Comparison of ENCODE assay signal across 33 cellular contexts in genomic region chr4:82947498-82947897, GRCh38.
"Had no signal": no experiment of that assay in that cellular context is flagged by ENCODE, and none has a peak within 500 bp of the region (broad histone marks: within the 10 kb centered on the region; RNA-seq: fewer than 3 reads in every experiment).

No MANE protein-coding gene starts in this region.

- H3K27me3 ChIP-seq: brain microvascular endothelial cell, MG63 had no signal

- H3K4me1 Mint-ChIP-seq: activated CD4-positive, alpha-beta memory T cell treated with anti-CD3 and anti-CD28 coated beads, Interleukin-2, amount 10 ng/mL, durations not matched to agents 7 days and 5 days; activated naive CD4-positive, alpha-beta T cell treated with anti-CD3 and anti-CD28 coated beads, Interleukin-2, amount 10 ng/mL, durations not matched to agents 7 days and 5 days; activated naive CD8-positive, alpha-beta T cell treated with anti-CD3 and anti-CD28 coated beads, Interleukin-2, amount 50 U/mL, for 24 hours had no signal

- H2AFZ ChIP-seq: PC-9 had no signal

- H3K9me3 ChIP-seq: MG63 had no signal

- H3K4me3 ChIP-seq: MG63, PC-9 had no signal

- H3K4me3 Mint-ChIP-seq: activated CD4-positive, alpha-beta memory T cell treated with anti-CD3 and anti-CD28 coated beads, Interleukin-2, amount 10 ng/mL, durations not matched to agents 7 days and 5 days; activated CD8-positive, alpha-beta memory T cell treated with anti-CD3 and anti-CD28 coated beads, Interleukin-2, amount 10 ng/mL, durations not matched to agents 7 days and 5 days; activated naive CD4-positive, alpha-beta T cell treated with anti-CD3 and anti-CD28 coated beads, Interleukin-2, amount 10 ng/mL, durations not matched to agents 7 days and 5 days; activated naive CD8-positive, alpha-beta T cell; activated naive CD8-positive, alpha-beta T cell treated with anti-CD3 and anti-CD28 coated beads, Interleukin-2, amount 50 U/mL, for 24 hours had no signal

- H3K4me2 ChIP-seq: PC-9 had no signal

- FAIRE-seq: colon had no signal

- H3K27me3 Mint-ChIP-seq: activated CD4-positive, alpha-beta memory T cell treated with anti-CD3 and anti-CD28 coated beads, Interleukin-2, amount 10 ng/mL, durations not matched to agents 7 days and 5 days; activated CD8-positive, alpha-beta memory T cell treated with anti-CD3 and anti-CD28 coated beads, Interleukin-2, amount 10 ng/mL, durations not matched to agents 7 days and 5 days; activated naive CD4-positive, alpha-beta T cell treated with anti-CD3 and anti-CD28 coated beads, Interleukin-2, amount 10 ng/mL, durations not matched to agents 7 days and 5 days; activated naive CD8-positive, alpha-beta T cell; activated naive CD8-positive, alpha-beta T cell treated with anti-CD3 and anti-CD28 coated beads, Interleukin-2, amount 50 U/mL, for 24 hours had no signal

- H3K9me3 Mint-ChIP-seq: activated CD4-positive, alpha-beta memory T cell treated with anti-CD3 and anti-CD28 coated beads, Interleukin-2, amount 10 ng/mL, durations not matched to agents 7 days and 5 days; activated naive CD4-positive, alpha-beta T cell treated with anti-CD3 and anti-CD28 coated beads, Interleukin-2, amount 10 ng/mL, durations not matched to agents 7 days and 5 days; activated naive CD8-positive, alpha-beta T cell treated with anti-CD3 and anti-CD28 coated beads, Interleukin-2, amount 50 U/mL, for 24 hours had no signal

- H3K27ac Mint-ChIP-seq: activated CD4-positive, alpha-beta memory T cell treated with anti-CD3 and anti-CD28 coated beads, Interleukin-2, amount 10 ng/mL, durations not matched to agents 7 days and 5 days; activated CD8-positive, alpha-beta memory T cell treated with anti-CD3 and anti-CD28 coated beads, Interleukin-2, amount 10 ng/mL, durations not matched to agents 7 days and 5 days; activated naive CD4-positive, alpha-beta T cell treated with anti-CD3 and anti-CD28 coated beads, Interleukin-2, amount 10 ng/mL, durations not matched to agents 7 days and 5 days; activated naive CD8-positive, alpha-beta T cell; activated naive CD8-positive, alpha-beta T cell treated with anti-CD3 and anti-CD28 coated beads, Interleukin-2, amount 50 U/mL, for 24 hours had no signal

- ATAC-seq: activated CD8-positive, alpha-beta memory T cell treated with anti-CD3 and anti-CD28 coated beads, Interleukin-2, amount 10 ng/mL, durations not matched to agents 7 days and 5 days; activated naive CD8-positive, alpha-beta T cell treated with anti-CD3 and anti-CD28 coated beads, Interleukin-2, amount 50 U/mL, for 24 hours had no signal

- DNase-seq: activated CD4-positive, alpha-beta memory T cell treated with anti-CD3 and anti-CD28 coated beads, Interleukin-2, amount 10 ng/mL, durations not matched to agents 7 days and 5 days; activated CD4-positive, alpha-beta T cell treated with anti-CD3 and anti-CD28 coated beads for 1 hour; activated CD4-positive, alpha-beta T cell treated with anti-CD3 and anti-CD28 coated beads for 48 hours; activated CD4-positive, CD25-positive, alpha-beta regulatory T cell; activated CD8-positive, alpha-beta memory T cell treated with anti-CD3 and anti-CD28 coated beads for 24 hours; activated CD8-positive, alpha-beta memory T cell treated with anti-CD3 and anti-CD28 coated beads, Interleukin-2, amount 10 ng/mL, durations not matched to agents 7 days and 5 days; activated CD8-positive, alpha-beta memory T cell treated with anti-CD3 and anti-CD28 coated beads, Interleukin-2, amount 50 U/mL, for 48 hours; activated effector memory CD4-positive, alpha-beta T cell treated with Interleukin-2 at 50 U/mL for 16 hours; activated naive CD4-positive, alpha-beta T cell treated with anti-CD3 and anti-CD28 coated beads, Interleukin-2, amount 10 ng/mL, durations not matched to agents 7 days and 5 days; activated naive CD8-positive, alpha-beta T cell treated with anti-CD3 and anti-CD28 coated beads, Interleukin-2, amount 50 U/mL, for 24 hours; activated T-cell treated with anti-CD3 and anti-CD28 coated beads, Interleukin-2, amount 50 U/mL, for 48 hours; aorta; brain microvascular endothelial cell; central memory CD4-positive, alpha-beta T cell; MG63; NCI-H1048; NCI-H1105 treated with DMSO at 0.1 percent for 48 hours; NCI-H1436; NCI-H1694 treated with DMSO at 0.1 percent for 48 hours; NCI-H2029; NCI-H345; NCI-H510A; NCI-H526; NCI-H748 treated with DMSO at 0.1 percent for 48 hours; NK-92 treated with Interleukin-12 subunit alpha and Interleukin-12 subunit beta, amount 100 ng/mL, for 24 hours; PC-9; Right ventricle myocardium superior; SW 1271; T-helper 1 cell; T1000; WERI-Rb-1 had no signal

- H3K36me3 ChIP-seq: brain microvascular endothelial cell, MG63 had no signal

- H3K27ac ChIP-seq: brain microvascular endothelial cell, PC-9, WERI-Rb-1 had no signal
